ENCODE assay signal across 8 cellular contexts in genomic region chr11:96393753-96394348, GRCh38.
A peak's percentile ranks its signal among the peaks of the same experiment; 100 is the strongest.
DNase-seq lines count a peak whose midpoint lies in the region; ATAC-seq and TF ChIP-seq lines count a peak whose summit lies in the region.

No MANE protein-coding gene starts in this region.

- H3K27ac ChIP-seq in RWPE1: no peak overlapping the region

- H3K4me3 ChIP-seq in fibroblast of mammary gland (ENCODE audit: control insufficient read depth, low read depth, low read length): no peak overlapping the region
- H3K4me3 ChIP-seq in retinal pigment epithelial cell (ENCODE audit: low read length): no peak overlapping the region

- no peaks in the 10 kb centered on the region for H3K27me3 Mint-ChIP-seq in stimulated activated memory B cell treated with anti-CD40 and anti-IgM and Interleukin-4, amounts not matched to agents 10 μg/mL and 1 μg/mL and 100 μg/mL, for 72 hours

- no peak overlapping the region for H3K4me3 Mint-ChIP-seq in stimulated activated memory B cell treated with anti-CD40 and anti-IgM and Interleukin-4, amounts not matched to agents 10 μg/mL and 1 μg/mL and 100 μg/mL, for 72 hours

- H3K27ac Mint-ChIP-seq in stimulated activated memory B cell treated with anti-CD40 and anti-IgM and Interleukin-4, amounts not matched to agents 10 μg/mL and 1 μg/mL and 100 μg/mL, for 72 hours: no peak overlapping the region

- POLR2A ChIA-PET in RWPE1 (lab: Yijun Ruan, JAX; ENCODE audit: low non-redundant PET): interaction anchor here (0.6 kb wide), 1 partner anchor 231 kb away, joined by 3 read pairs; no protein-coding TSS in a partner anchor

- DNase-seq in DMS53 (lab: John Stamatoyannopoulos, UW) (peak; percentile 77), RWPE1 (ENCODE audit: low spot score) (peak; percentile 20), fibroblast of mammary gland (ENCODE audit: low read depth) (peak; percentile 66), retinal pigment epithelial cell (ENCODE audit: low read depth) (peak; percentile 20)
- no peak for DNase-seq in activated effector memory CD4-positive, alpha-beta T cell treated with Interleukin-2 at 50 U/mL for 16 hours

- peaks cover 15% of the 10 kb centered on the region for H3K36me3 Mint-ChIP-seq in stimulated activated memory B cell treated with anti-CD40 and anti-IgM and Interleukin-4, amounts not matched to agents 10 μg/mL and 1 μg/mL and 100 μg/mL, for 72 hours

- peak; percentile 13 for ATAC-seq in HG02885 (IDR thresholded peaks at IDR 0.05; ENCODE audit: poor library complexity, unreplicated experiment)
- no peak for ATAC-seq in stimulated activated memory B cell treated with anti-CD40 and anti-IgM and Interleukin-4, amounts not matched to agents 10 μg/mL and 1 μg/mL and 100 μg/mL, for 72 hours
- ATAC-seq in HG03354 (IDR thresholded peaks at IDR 0.05; ENCODE audit: poor library complexity, severe bottlenecking, unreplicated experiment): no peak

- CTCF ChIA-PET in RWPE1 (lab: Yijun Ruan, JAX): interaction anchor here (0.6 to 1.5 kb wide), 11 partner anchors 9 to 1341 kb away, joined by 3 to 6 read pairs (median 3); no protein-coding TSS in a partner anchor

- TF ChIP-seq CTCF in RWPE1 (conservative IDR thresholded peaks at IDR 0.05; ENCODE audit: low read depth) (peak; percentile 79), fibroblast of mammary gland (conservative IDR thresholded peaks at IDR 0.05; ENCODE audit: control insufficient read depth, insufficient read depth, low read depth, low read length) (peak; percentile 80), retinal pigment epithelial cell (conservative IDR thresholded peaks at IDR 0.05; ENCODE audit: low read depth, low read length) (peak; percentile 68)

- H3K9me3 Mint-ChIP-seq in stimulated activated memory B cell treated with anti-CD40 and anti-IgM and Interleukin-4, amounts not matched to agents 10 μg/mL and 1 μg/mL and 100 μg/mL, for 72 hours: no peaks in the 10 kb centered on the region

- H3K4me1 Mint-ChIP-seq in stimulated activated memory B cell treated with anti-CD40 and anti-IgM and Interleukin-4, amounts not matched to agents 10 μg/mL and 1 μg/mL and 100 μg/mL, for 72 hours: peaks cover 23% of the 10 kb centered on the region
